Comparison of ENCODE assay signal across 8 cellular contexts in genomic region chr12:111429760-111430417, GRCh38. TPM values are rescaled to one million over a fixed set of nuclear protein-coding genes. Genes with fewer than 3 reads are reported as not detected.
DNase-seq lines count a peak whose midpoint lies in the region; ATAC-seq and TF ChIP-seq lines count a peak whose summit lies in the region.

No MANE protein-coding gene starts in this region.

- H4K20me1 ChIP-seq in mammary epithelial cell (ENCODE audit: insufficient read depth, low read length), result no peaks in the 10 kb centered on the region

- WGBS in mammary epithelial cell (ENCODE audit: low coverage, missing lambda C conversion rate), result 63% methylated on average over 5 of the region's 22 CpGs

- H3K9me3 ChIP-seq in breast epithelium, result no peaks in the 10 kb centered on the region
- H3K9me3 ChIP-seq in mammary epithelial cell (replicated peaks; ENCODE audit: insufficient read depth, low read length), result no peaks in the 10 kb centered on the region
- H3K9me3 ChIP-seq in mucosa of descending colon, result no peaks in the 10 kb centered on the region
- H3K9me3 ChIP-seq in upper lobe of right lung, result no peaks in the 10 kb centered on the region

- H3K4me1 ChIP-seq in breast epithelium (no peaks in the 10 kb centered on the region), mammary epithelial cell (ENCODE audit: insufficient read depth, low read length) (peaks cover 28% of the 10 kb centered on the region), mucosa of descending colon (ENCODE audit: low read depth) (peaks cover 87% of the 10 kb centered on the region), upper lobe of right lung (peaks cover 76% of the 10 kb centered on the region)

- DNase-seq in breast epithelium (ENCODE audit: low spot score in 2 of 2) (no peak), mammary epithelial cell (no peak), mucosa of descending colon (peak; percentile 54 to 63 (median 58)), upper lobe of right lung (no peak), mesenteric fat pad (ENCODE audit: low spot score) (no peak), NCI-H1694 treated with DMSO at 0.1 percent for 48 hours (lab: John Stamatoyannopoulos, UW) (no peak)
- peak; percentile 72 for DNase-seq in activated effector memory CD4-positive, alpha-beta T cell treated with Interleukin-2 at 50 U/mL for 16 hours

- CTCF ChIA-PET in mammary epithelial cell (lab: Charles Lee; ENCODE audit: low non-redundant PET), result interaction anchor here (0.6 kb wide), 1 partner anchor 768 kb away, joined by 4 read pairs; no protein-coding TSS in a partner anchor

- ATAC-seq in mucosa of descending colon, result no peak
- no peak for ATAC-seq in upper lobe of right lung
- ATAC-seq in HG03439 (IDR thresholded peaks at IDR 0.05; ENCODE audit: unreplicated experiment), result no peak

- no peak overlapping the region for H3K9ac ChIP-seq in mammary epithelial cell (ENCODE audit: insufficient read depth, low read length)

- H3K27me3 ChIP-seq in breast epithelium, result no peaks in the 10 kb centered on the region
- no peaks in the 10 kb centered on the region for H3K27me3 ChIP-seq in mammary epithelial cell (ENCODE audit: insufficient read depth, low read length)
- no peaks in the 10 kb centered on the region for H3K27me3 ChIP-seq in upper lobe of right lung

- H3K27ac ChIP-seq in breast epithelium, result peak overlapping the region; percentile 54 to 80
- no peak overlapping the region for H3K27ac ChIP-seq in mammary epithelial cell (ENCODE audit: insufficient read depth, low read depth, low read length)
- peak overlapping the region; percentile 52 for H3K27ac ChIP-seq in upper lobe of right lung

- in situ Hi-C loops in mammary epithelial cell (cut with MboI; ENCODE audit: low sequenced_read_pairs in 2 of 2), result no loop called here

- peaks cover 84% of the 10 kb centered on the region for H3K79me2 ChIP-seq in mammary epithelial cell (ENCODE audit: insufficient read depth, low read length)

- dilution Hi-C loops in mammary epithelial cell (cut with HindIII; ENCODE audit: low sequenced_read_pairs), result no loop called here

- no peaks in the 10 kb centered on the region for H3K36me3 ChIP-seq in breast epithelium
- peaks cover 2% of the 10 kb centered on the region for H3K36me3 ChIP-seq in mammary epithelial cell (ENCODE audit: insufficient read depth, low read length)
- H3K36me3 ChIP-seq in mucosa of descending colon (ENCODE audit: low read depth), result no peaks in the 10 kb centered on the region
- H3K36me3 ChIP-seq in upper lobe of right lung, result no peaks in the 10 kb centered on the region

- H3K4me3 ChIP-seq in breast epithelium, result no peak overlapping the region
- no peak overlapping the region for H3K4me3 ChIP-seq in mammary epithelial cell (replicated peaks in 1 of 3; ENCODE audit: insufficient read depth in 1 of 3, low read depth in 2 of 3, low read length in 3 of 3)
- no peak overlapping the region for H3K4me3 ChIP-seq in mucosa of descending colon
- peak overlapping the region; percentile 21 for H3K4me3 ChIP-seq in upper lobe of right lung

- no peak for TF ChIP-seq POLR2A in breast epithelium (IDR thresholded peaks at IDR 0.05)

- TF ChIP-seq CTCF in breast epithelium (IDR thresholded peaks at IDR 0.05), result no peak
- no peak for TF ChIP-seq CTCF in mammary epithelial cell (conservative IDR thresholded peaks at IDR 0.05 in 1 of 2, IDR thresholded peaks at IDR 0.05 in 1 of 2; ENCODE audit: extremely low read depth in 1 of 2, insufficient read depth in 1 of 2, low read depth in 1 of 2, low read length in 2 of 2)
- no peak for TF ChIP-seq CTCF in mucosa of descending colon (IDR thresholded peaks at IDR 0.05)
- TF ChIP-seq CTCF in upper lobe of right lung (IDR thresholded peaks at IDR 0.05), result no peak

- BruUV-seq in mammary epithelial cell (replicated peaks; lab: Mats Ljungman, UMichigan), result no TSS peak

- H3K4me2 ChIP-seq in mammary epithelial cell (ENCODE audit: insufficient read depth, low read depth, low read length), result no peak overlapping the region

- intact Hi-C loops in breast epithelium (cut with DNase I; ENCODE audit: low total_unique reads), result no loop called here
- intact Hi-C loops in mammary epithelial cell (cut with micrococcal nuclease), result loop anchor here (10.0 kb wide), 1 partner anchor 535 kb away; no protein-coding TSS in a partner anchor
- intact Hi-C loops in mucosa of descending colon (cut with DNase I, micrococcal nuclease), result no loop called here
- intact Hi-C loops in upper lobe of right lung (cut with DNase I), result no loop called here

- no peak overlapping the region for H2AFZ ChIP-seq in mammary epithelial cell (ENCODE audit: low read depth, low read length)

RNA-seq across cellular contexts. Expression of gene SH2B3, which starts 24.2 kb away (rescaled TPM):
- total RNA-seq in breast epithelium, result 10 to 100 TPM; 13.9 to 27.4 (median 17.4) TPM
- 10 to 100 TPM; 11.7 to 15.8 TPM for total RNA-seq in mammary epithelial cell
- 18.1 TPM for polyA plus RNA-seq in mammary epithelial cell
- polyA minus RNA-seq in mammary epithelial cell, result 20.3 TPM
- 10 to 100 TPM; 16.5 to 22.4 (median 20.5) TPM for total RNA-seq in mucosa of descending colon
- 47.1 TPM for total RNA-seq in upper lobe of right lung
- 43.3 TPM for total RNA-seq in mesenteric fat pad

Comparison
In these comparisons a context has a peak if more than half of its experiments do, and no peak if none do; other contexts are left out.
1. DNase-seq: peak in activated effector memory CD4-positive, alpha-beta T cell treated with Interleukin-2 at 50 U/mL for 16 hours (single experiment) and mucosa of descending colon (3 of 3); none in breast epithelium (0 of 2), mammary epithelial cell (single experiment), upper lobe of right lung (single experiment), mesenteric fat pad (single experiment) and NCI-H1694 treated with DMSO at 0.1 percent for 48 hours (single experiment).